In genomic region chr10:4068255-4069028, GRCh38 we compare ENCODE assay signal across 19 cellular contexts.
DNase-seq lines count a peak whose midpoint lies in the region; ATAC-seq and TF ChIP-seq lines count a peak whose summit lies in the region.
"Had no signal": no experiment of that assay in that cellular context is flagged by ENCODE, and none has a peak within 500 bp of the region (broad histone marks: within the 10 kb centered on the region; RNA-seq: fewer than 3 reads in every experiment).

No MANE protein-coding gene starts in this region.

- H3K4me3 ChIP-seq in ACC112 (ENCODE audit: low read depth, low read length) (no peak overlapping the region), ascending aorta (no peak overlapping the region), suprapubic skin (no peak overlapping the region)
- H3K4me3 ChIP-seq: Peyer's patch, SK-N-MC had no signal

- TF ChIP-seq EP300 in suprapubic skin (IDR thresholded peaks at IDR 0.05): no peak

- H3K27ac ChIP-seq in ACC112 (ENCODE audit: low read depth, low read length): no peak overlapping the region
- H3K27ac ChIP-seq in ascending aorta: peak overlapping the region; percentile 68 to 74
- no peak overlapping the region for H3K27ac ChIP-seq in suprapubic skin
- H3K27ac ChIP-seq: neutrophil, SK-N-MC had no signal

- H3K27me3 ChIP-seq in ACC112 (ENCODE audit: insufficient read depth, low read length) (no peaks in the 10 kb centered on the region), ascending aorta (no peaks in the 10 kb centered on the region), suprapubic skin (no peaks in the 10 kb centered on the region)
- H3K27me3 ChIP-seq: neutrophil, Peyer's patch had no signal

- H3K36me3 ChIP-seq in ACC112 (ENCODE audit: insufficient read depth, low read length) (no peaks in the 10 kb centered on the region), ascending aorta (no peaks in the 10 kb centered on the region), suprapubic skin (no peaks in the 10 kb centered on the region)
- H3K36me3 ChIP-seq: neutrophil, Peyer's patch had no signal

- intact Hi-C loops in ascending aorta (cut with DNase I) (loop anchor here (10.0 kb wide), 3 partner anchors 586 to 824 kb away; no protein-coding TSS in a partner anchor), left colon (cut with DNase I, micrococcal nuclease) (no loop called here)

- H3K79me2 ChIP-seq in ACC112 (ENCODE audit: control insufficient read depth, insufficient read depth, low read length, unreplicated experiment): no peaks in the 10 kb centered on the region

- no peaks in the 10 kb centered on the region for H3K9me3 ChIP-seq in ascending aorta
- H3K9me3 ChIP-seq in suprapubic skin: no peaks in the 10 kb centered on the region
- H3K9me3 ChIP-seq: neutrophil, Peyer's patch had no signal

- 68% methylated on average over 8 of the region's 8 CpGs for WGBS in suprapubic skin

- H3K4me1 ChIP-seq in ACC112 (ENCODE audit: control insufficient read depth, insufficient read depth, low read length, unreplicated experiment): peaks cover 25% of the 10 kb centered on the region
- peaks cover 5 to 27% of the 10 kb centered on the region in 2 donors for H3K4me1 ChIP-seq in ascending aorta
- H3K4me1 ChIP-seq in suprapubic skin: peaks cover 29% of the 10 kb centered on the region

- no peak for TF ChIP-seq POLR2A in suprapubic skin (IDR thresholded peaks at IDR 0.05)

- DNase-seq in HT-29 (ENCODE audit: low spot score) (peak; percentile 77), ascending aorta (ENCODE audit: low spot score in 2 of 2) (no peak), left colon (no peak), suprapubic skin (ENCODE audit: low spot score in 2 of 2) (no peak), G401 (ENCODE audit: low spot score) (no peak)
- DNase-seq: activated effector memory CD4-positive, alpha-beta T cell treated with Interleukin-2 at 50 U/mL for 16 hours; caudate nucleus; CD4-positive, alpha-beta memory T cell; DMS79 treated with DMSO at 0.1 percent for 48 hours; effector CD4-positive, alpha-beta T cell; NCI-H1105; NCI-H2107 had no signal

- TF ChIP-seq CTCF in ascending aorta (IDR thresholded peaks at IDR 0.05): no peak
- no peak for TF ChIP-seq CTCF in suprapubic skin (IDR thresholded peaks at IDR 0.05)

- ATAC-seq in left colon: peak; percentile 50
- ATAC-seq in HG03439 (IDR thresholded peaks at IDR 0.05; ENCODE audit: unreplicated experiment): no peak
- ATAC-seq in GM21423 (IDR thresholded peaks at IDR 0.05; ENCODE audit: unreplicated experiment): no peak
- ATAC-seq: left lobe of liver had no signal

- in situ Hi-C loops in G401 (cut with HindIII; ENCODE audit: low sequenced_read_pairs): no loop called here

- peak overlapping the region; percentile 36 for H2AFZ ChIP-seq in ACC112 (ENCODE audit: low read length, unreplicated experiment)

Comparison
In these comparisons a context has a peak if more than half of its experiments do, and no peak if none do; other contexts are left out.
1. H3K27ac ChIP-seq: peak in ascending aorta (2 of 2); none in ACC112 (single experiment) and suprapubic skin (single experiment).